11 cellular contexts compared by ENCODE assay signal in the genomic region with DNA sequence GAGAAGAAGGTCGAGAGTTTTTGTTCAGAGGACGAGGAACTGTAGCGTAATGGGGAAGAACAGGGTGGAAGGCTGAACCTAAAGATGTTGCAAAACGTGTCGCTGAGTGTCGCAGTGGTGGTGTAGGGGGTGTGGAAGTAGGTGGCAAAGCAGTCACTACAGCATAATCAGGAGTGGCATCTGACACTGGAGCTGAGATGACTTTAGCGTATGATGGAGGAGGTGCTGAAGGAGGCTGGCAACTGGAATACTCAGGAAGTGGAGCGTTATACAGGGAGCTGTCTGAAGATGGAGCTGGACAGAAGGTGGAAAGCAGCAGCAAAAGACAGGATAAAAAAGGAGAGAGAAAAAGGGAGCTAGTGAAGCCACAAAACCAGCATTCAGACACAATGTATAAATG.
DNase-seq lines count a peak whose midpoint lies in the region; ATAC-seq and TF ChIP-seq lines count a peak whose summit lies in the region.
"Had no signal": no experiment of that assay in that cellular context is flagged by ENCODE, and none has a peak within 500 bp of the region (broad histone marks: within the 10 kb centered on the region; RNA-seq: fewer than 3 reads in every experiment).

No MANE protein-coding gene starts in this region.

- intact Hi-C loops in cardiac septum (cut with DNase I): no loop called here

- H3K36me3 ChIP-seq in cardiac muscle cell: peaks cover 23% of the 10 kb centered on the region

- H3K9me3 ChIP-seq in cardiac muscle cell (ENCODE audit: low read depth): no peaks in the 10 kb centered on the region

- peak; percentile 6 for TF ChIP-seq CTCF in cardiac muscle cell (IDR thresholded peaks at IDR 0.05; ENCODE audit: low read depth, low read length)

- H3K4me3 ChIP-seq in cardiac muscle cell: no peak overlapping the region
- H3K4me3 ChIP-seq: GM12878 had no signal

- no peaks in the 10 kb centered on the region for H3K4me1 ChIP-seq in cardiac muscle cell (ENCODE audit: low read depth)

- no peak for ATAC-seq in GM21529 (IDR thresholded peaks at IDR 0.05; ENCODE audit: unreplicated experiment)
- no peak for ATAC-seq in HG03039 (IDR thresholded peaks at IDR 0.05; ENCODE audit: unreplicated experiment)
- ATAC-seq: GM12878 had no signal

- DNase-seq in cardiac muscle cell (ENCODE audit: low read depth in 1 of 2, low spot score in 1 of 2) (peak in 1 of 2 donors; percentile 24), cardiac septum (ENCODE audit: low spot score) (no peak), SKM-1 (lab: John Stamatoyannopoulos, UW; ENCODE audit: unreplicated experiment) (peak; percentile 57), globus pallidus (ENCODE audit: low spot score) (peak; percentile 72), AG08396 (ENCODE audit: low spot score) (no peak), RPMI8226 (no peak)
- DNase-seq: activated CD4-positive, alpha-beta T cell treated with anti-CD3 and anti-CD28 coated beads, Interleukin-2, amount 10 ng/mL, durations not matched to agents 24 days and 14 days; T-helper 1 cell had no signal

- H3K27ac ChIP-seq in cardiac muscle cell: no peak overlapping the region

- no peaks in the 10 kb centered on the region for H3K27me3 ChIP-seq in cardiac muscle cell

Comparison
In these comparisons a context has a peak if more than half of its experiments do, and no peak if none do; other contexts are left out.
1. DNase-seq: peak in SKM-1 (single experiment) and globus pallidus (single experiment); none in cardiac septum (single experiment), AG08396 (single experiment) and RPMI8226 (single experiment).